22 cellular contexts compared by ENCODE assay signal in genomic region chr19:19079571-19079970, GRCh38.
"Had no signal": no experiment of that assay in that cellular context is flagged by ENCODE, and none has a peak within 500 bp of the region (broad histone marks: within the 10 kb centered on the region; RNA-seq: fewer than 3 reads in every experiment).

No MANE protein-coding gene starts in this region.

- ATAC-seq: left lobe of liver; right lobe of liver; stimulated activated naive CD8-positive, alpha-beta T cell treated with anti-CD3 and anti-CD28 coated beads, Interleukin-15, amount 100 ng/mL, for 72 hours had no signal

- H3K9me3 ChIP-seq: colonic mucosa, right lobe of liver, suprapubic skin had no signal

- H3K4me2 ChIP-seq: neural progenitor cell had no signal

- H3K36me3 Mint-ChIP-seq: neural progenitor cell had no signal

- H3K9ac ChIP-seq: neural progenitor cell, parathyroid adenoma had no signal

- H3K27ac Mint-ChIP-seq: dendritic cell treated with granulocyte-macrophage colony-stimulating factor and Interleukin-4, amounts not matched to agents 40 ng/mL and 50 ng/mL, for 4 days; memory B cell; nephron; neural progenitor cell; progenitor cell of endocrine pancreas; stimulated activated naive CD8-positive, alpha-beta T cell treated with anti-CD3 and anti-CD28 coated beads, Interleukin-15, amount 100 ng/mL, for 72 hours; type B pancreatic cell had no signal

- DNase-seq: colonic mucosa; effector memory CD4-positive, alpha-beta T cell; erythroblast; kidney; right lobe of liver; small intestine; stimulated activated CD4-positive, alpha-beta T cell treated with anti-CD3 and anti-CD28 coated beads, Interleukin-15, amount 100 ng/mL, for 24 hours; stimulated activated CD4-positive, alpha-beta T cell treated with anti-CD3 and anti-CD28 coated beads, Interleukin-2, amount 100 ng/mL, for 48 hours; stimulated activated naive CD4-positive, alpha-beta T cell; stimulated activated naive CD8-positive, alpha-beta T cell treated with anti-CD3 and anti-CD28 coated beads, Interleukin-15, amount 100 ng/mL, for 72 hours had no signal

- H3K27ac ChIP-seq: colonic mucosa, neural progenitor cell, parathyroid adenoma, right lobe of liver, suprapubic skin had no signal

- H3K9me3 Mint-ChIP-seq: dendritic cell treated with granulocyte-macrophage colony-stimulating factor and Interleukin-4, amounts not matched to agents 40 ng/mL and 50 ng/mL, for 4 days; memory B cell; nephron; neural progenitor cell; stimulated activated naive CD8-positive, alpha-beta T cell treated with anti-CD3 and anti-CD28 coated beads, Interleukin-15, amount 100 ng/mL, for 72 hours; type B pancreatic cell had no signal

- H2AFZ ChIP-seq: neural progenitor cell, parathyroid adenoma had no signal

- H3K4me1 ChIP-seq: colonic mucosa, neural progenitor cell, parathyroid adenoma had no signal

- FAIRE-seq: endometrium, frontal cortex, kidney, small intestine had no signal

- H3K27me3 Mint-ChIP-seq: dendritic cell treated with granulocyte-macrophage colony-stimulating factor and Interleukin-4, amounts not matched to agents 40 ng/mL and 50 ng/mL, for 4 days; memory B cell; stimulated activated naive CD8-positive, alpha-beta T cell treated with anti-CD3 and anti-CD28 coated beads, Interleukin-15, amount 100 ng/mL, for 72 hours; type B pancreatic cell had no signal

- H3K36me3 ChIP-seq: colonic mucosa, neural progenitor cell had no signal

- H3K4me3 Mint-ChIP-seq: dendritic cell treated with granulocyte-macrophage colony-stimulating factor and Interleukin-4, amounts not matched to agents 40 ng/mL and 50 ng/mL, for 4 days; memory B cell; nephron; neural progenitor cell; stimulated activated naive CD8-positive, alpha-beta T cell treated with anti-CD3 and anti-CD28 coated beads, Interleukin-15, amount 100 ng/mL, for 72 hours; type B pancreatic cell had no signal

- H3K27me3 ChIP-seq: colonic mucosa, neural progenitor cell, right lobe of liver, suprapubic skin had no signal

- H3K4me3 ChIP-seq: colonic mucosa, lung, neural progenitor cell, right lobe of liver, suprapubic skin had no signal
